Comparison of ENCODE assay signal across 7 cellular contexts in genomic region chr1:210296682-210297081, GRCh38.
"Had no signal": no experiment of that assay in that cellular context is flagged by ENCODE, and none has a peak within 500 bp of the region (broad histone marks: within the 10 kb centered on the region; RNA-seq: fewer than 3 reads in every experiment).

No MANE protein-coding gene starts in this region.

- FAIRE-seq: H1, H54, HTR-8/SVneo, K562 had no signal

- ATAC-seq: GM23338, K562 had no signal

- H3K4me3 Mint-ChIP-seq: GM23338, H9 had no signal

- H2AFZ ChIP-seq: GM23338 had no signal

- DNase-seq: H9, HCEC 1CT had no signal

- H3K27ac Mint-ChIP-seq: GM23338, H9 had no signal

- H3K4me3 ChIP-seq: GM23338, K562 had no signal

- H3K4me2 ChIP-seq: GM23338 had no signal
